ENCODE assay signal across 1 cellular context in genomic region chrX:153794018-153794896, GRCh38.
TF ChIP-seq lines count a peak whose summit lies in the region.

Gene IDH3G (minus strand): TSS chrX:153794375. CDS start chrX:153794326, 49 bp downstream.
Gene SSR4 (plus strand): TSS chrX:153794668. CDS start chrX:153794688, 20 bp downstream.

TF ChIP-seq in HepG2, 621 proteins besides CTCF, POLR2A, EP300 and RAD21 (continued from another document and continues in another):
- TF ChIP-seq ZNF18 (CRISPR knock-in tag; IDR thresholded peaks at IDR 0.05; ENCODE audit: insufficient replicate concordance) (peak; percentile 37), ZKSCAN5 (CRISPR knock-in tag; IDR thresholded peaks at IDR 0.05) (no peak), ELF1 (CRISPR knock-in tag; IDR thresholded peaks at IDR 0.05) (peak; percentile 70), GABPB1 (CRISPR knock-in tag; IDR thresholded peaks at IDR 0.05) (peak; percentile 94), TAF1 (CRISPR knock-in tag; IDR thresholded peaks at IDR 0.05) (peak; percentile 67), HNF4G (IDR thresholded peaks at IDR 0.05; ENCODE audit: borderline replicate concordance, low read depth, low read length) (no peak), HNF4G (CRISPR knock-in tag; IDR thresholded peaks at IDR 0.05; ENCODE audit: borderline replicate concordance, low read depth) (no peak), FOSL1 (CRISPR knock-in tag; IDR thresholded peaks at IDR 0.05; ENCODE audit: borderline replicate concordance) (no peak), ZNF20 (CRISPR knock-in tag; IDR thresholded peaks at IDR 0.05) (no peak), ZNF232 (CRISPR knock-in tag; IDR thresholded peaks at IDR 0.05; ENCODE audit: borderline replicate concordance) (no peak), MEIS2 (CRISPR knock-in tag; IDR thresholded peaks at IDR 0.05) (no peak), ZNF17 (CRISPR knock-in tag; IDR thresholded peaks at IDR 0.05) (no peak), ZFP36L2 (CRISPR knock-in tag; IDR thresholded peaks at IDR 0.05) (no peak), GATAD2A (CRISPR knock-in tag; IDR thresholded peaks at IDR 0.05) (no peak), HIVEP1 (CRISPR knock-in tag; IDR thresholded peaks at IDR 0.05) (no peak), AFF4 (CRISPR knock-in tag; IDR thresholded peaks at IDR 0.05) (no peak), ZSCAN20 (CRISPR knock-in tag; IDR thresholded peaks at IDR 0.05; ENCODE audit: borderline replicate concordance) (no peak), GFI1 (CRISPR knock-in tag; IDR thresholded peaks at IDR 0.05; ENCODE audit: borderline replicate concordance) (no peak), ETS1 (CRISPR knock-in tag; IDR thresholded peaks at IDR 0.05) (no peak), SMARCC2 (IDR thresholded peaks at IDR 0.05) (no peak), HDAC2 (CRISPR knock-in tag; IDR thresholded peaks at IDR 0.05) (0 out of 2 replicates have a peak, but pooled peaks have one; percentile 52), KLF9 (CRISPR knock-in tag; IDR thresholded peaks at IDR 0.05; ENCODE audit: low read depth) (0 out of 2 replicates have a peak, but pooled peaks have one; percentile 42), KDM1A (CRISPR knock-in tag; IDR thresholded peaks at IDR 0.05) (no peak), HMGA1 (CRISPR knock-in tag; conservative IDR thresholded peaks at IDR 0.05) (no peak), ZNF570 (CRISPR knock-in tag; IDR thresholded peaks at IDR 0.05; ENCODE audit: borderline replicate concordance) (no peak), MATR3 (CRISPR knock-in tag; IDR thresholded peaks at IDR 0.05) (no peak), NPAS2 (CRISPR knock-in tag; IDR thresholded peaks at IDR 0.05; ENCODE audit: borderline replicate concordance) (no peak), ZNF253 (CRISPR knock-in tag; IDR thresholded peaks at IDR 0.05; ENCODE audit: borderline replicate concordance) (no peak), ATF7-NPFF (CRISPR knock-in tag; IDR thresholded peaks at IDR 0.05; ENCODE audit: low read depth) (no peak; the same call in 1 of the 2 replicates), DZIP1 (CRISPR knock-in tag; IDR thresholded peaks at IDR 0.05) (no peak), NCOA2 (CRISPR knock-in tag; IDR thresholded peaks at IDR 0.05) (no peak), MAF1 (CRISPR knock-in tag; IDR thresholded peaks at IDR 0.05; ENCODE audit: borderline replicate concordance) (no peak), IRF9 (CRISPR knock-in tag; IDR thresholded peaks at IDR 0.05; ENCODE audit: borderline replicate concordance) (peak; percentile 31; the same call in 1 of the 2 replicates), RCOR2 (CRISPR knock-in tag; IDR thresholded peaks at IDR 0.05) (no peak), ZNF761 (CRISPR knock-in tag; conservative IDR thresholded peaks at IDR 0.05) (no peak), CSRNP1 (CRISPR knock-in tag; IDR thresholded peaks at IDR 0.05) (peak; percentile 88), RARA (CRISPR knock-in tag; IDR thresholded peaks at IDR 0.05) (no peak), ZNF615 (CRISPR knock-in tag; IDR thresholded peaks at IDR 0.05; ENCODE audit: borderline replicate concordance) (no peak), NFATC3 (CRISPR knock-in tag; IDR thresholded peaks at IDR 0.05) (no peak), ZNF878 (CRISPR knock-in tag; IDR thresholded peaks at IDR 0.05) (no peak), CENPX (CRISPR knock-in tag; IDR thresholded peaks at IDR 0.05) (no peak), RFX3 (CRISPR knock-in tag; IDR thresholded peaks at IDR 0.05) (no peak), ZNF337 (CRISPR knock-in tag; IDR thresholded peaks at IDR 0.05; ENCODE audit: borderline replicate concordance, low read depth) (peak; percentile 64; the same call in 1 of the 2 replicates)
- TF ChIP-seq, protein P1, sequence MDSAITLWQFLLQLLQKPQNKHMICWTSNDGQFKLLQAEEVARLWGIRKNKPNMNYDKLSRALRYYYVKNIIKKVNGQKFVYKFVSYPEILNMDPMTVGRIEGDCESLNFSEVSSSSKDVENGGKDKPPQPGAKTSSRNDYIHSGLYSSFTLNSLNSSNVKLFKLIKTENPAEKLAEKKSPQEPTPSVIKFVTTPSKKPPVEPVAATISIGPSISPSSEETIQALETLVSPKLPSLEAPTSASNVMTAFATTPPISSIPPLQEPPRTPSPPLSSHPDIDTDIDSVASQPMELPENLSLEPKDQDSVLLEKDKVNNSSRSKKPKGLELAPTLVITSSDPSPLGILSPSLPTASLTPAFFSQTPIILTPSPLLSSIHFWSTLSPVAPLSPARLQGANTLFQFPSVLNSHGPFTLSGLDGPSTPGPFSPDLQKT (CRISPR knock-in tag; IDR thresholded peaks at IDR 0.05; ENCODE audit: borderline replicate concordance) = no peak
- TF ChIP-seq, protein P2, sequence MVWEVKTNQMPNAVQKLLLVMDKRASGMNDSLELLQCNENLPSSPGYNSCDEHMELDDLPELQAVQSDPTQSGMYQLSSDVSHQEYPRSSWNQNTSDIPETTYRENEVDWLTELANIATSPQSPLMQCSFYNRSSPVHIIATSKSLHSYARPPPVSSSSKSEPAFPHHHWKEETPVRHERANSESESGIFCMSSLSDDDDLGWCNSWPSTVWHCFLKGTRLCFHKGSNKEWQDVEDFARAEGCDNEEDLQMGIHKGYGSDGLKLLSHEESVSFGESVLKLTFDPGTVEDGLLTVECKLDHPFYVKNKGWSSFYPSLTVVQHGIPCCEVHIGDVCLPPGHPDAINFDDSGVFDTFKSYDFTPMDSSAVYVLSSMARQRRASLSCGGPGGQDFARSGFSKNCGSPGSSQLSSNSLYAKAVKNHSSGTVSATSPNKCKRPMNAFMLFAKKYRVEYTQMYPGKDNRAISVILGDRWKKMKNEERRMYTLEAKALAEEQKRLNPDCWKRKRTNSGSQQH (CRISPR knock-in tag; IDR thresholded peaks at IDR 0.05; ENCODE audit: low read depth) = no peak; the same call in 1 of the 2 replicates
- TF ChIP-seq, protein P3, sequence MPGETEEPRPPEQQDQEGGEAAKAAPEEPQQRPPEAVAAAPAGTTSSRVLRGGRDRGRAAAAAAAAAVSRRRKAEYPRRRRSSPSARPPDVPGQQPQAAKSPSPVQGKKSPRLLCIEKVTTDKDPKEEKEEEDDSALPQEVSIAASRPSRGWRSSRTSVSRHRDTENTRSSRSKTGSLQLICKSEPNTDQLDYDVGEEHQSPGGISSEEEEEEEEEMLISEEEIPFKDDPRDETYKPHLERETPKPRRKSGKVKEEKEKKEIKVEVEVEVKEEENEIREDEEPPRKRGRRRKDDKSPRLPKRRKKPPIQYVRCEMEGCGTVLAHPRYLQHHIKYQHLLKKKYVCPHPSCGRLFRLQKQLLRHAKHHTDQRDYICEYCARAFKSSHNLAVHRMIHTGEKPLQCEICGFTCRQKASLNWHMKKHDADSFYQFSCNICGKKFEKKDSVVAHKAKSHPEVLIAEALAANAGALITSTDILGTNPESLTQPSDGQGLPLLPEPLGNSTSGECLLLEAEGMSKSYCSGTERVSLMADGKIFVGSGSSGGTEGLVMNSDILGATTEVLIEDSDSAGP (CRISPR knock-in tag; IDR thresholded peaks at IDR 0.05; ENCODE audit: borderline replicate concordance) = peak; percentile 58
- TF ChIP-seq, protein P4, sequence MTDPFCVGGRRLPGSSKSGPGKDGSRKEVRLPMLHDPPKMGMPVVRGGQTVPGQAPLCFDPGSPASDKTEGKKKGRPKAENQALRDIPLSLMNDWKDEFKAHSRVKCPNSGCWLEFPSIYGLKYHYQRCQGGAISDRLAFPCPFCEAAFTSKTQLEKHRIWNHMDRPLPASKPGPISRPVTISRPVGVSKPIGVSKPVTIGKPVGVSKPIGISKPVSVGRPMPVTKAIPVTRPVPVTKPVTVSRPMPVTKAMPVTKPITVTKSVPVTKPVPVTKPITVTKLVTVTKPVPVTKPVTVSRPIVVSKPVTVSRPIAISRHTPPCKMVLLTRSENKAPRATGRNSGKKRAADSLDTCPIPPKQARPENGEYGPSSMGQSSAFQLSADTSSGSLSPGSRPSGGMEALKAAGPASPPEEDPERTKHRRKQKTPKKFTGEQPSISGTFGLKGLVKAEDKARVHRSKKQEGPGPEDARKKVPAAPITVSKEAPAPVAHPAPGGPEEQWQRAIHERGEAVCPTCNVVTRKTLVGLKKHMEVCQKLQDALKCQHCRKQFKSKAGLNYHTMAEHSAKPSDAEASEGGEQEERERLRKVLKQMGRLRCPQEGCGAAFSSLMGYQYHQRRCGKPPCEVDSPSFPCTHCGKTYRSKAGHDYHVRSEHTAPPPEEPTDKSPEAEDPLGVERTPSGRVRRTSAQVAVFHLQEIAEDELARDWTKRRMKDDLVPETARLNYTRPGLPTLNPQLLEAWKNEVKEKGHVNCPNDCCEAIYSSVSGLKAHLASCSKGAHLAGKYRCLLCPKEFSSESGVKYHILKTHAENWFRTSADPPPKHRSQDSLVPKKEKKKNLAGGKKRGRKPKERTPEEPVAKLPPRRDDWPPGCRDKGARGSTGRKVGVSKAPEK (CRISPR knock-in tag; IDR thresholded peaks at IDR 0.05; ENCODE audit: borderline replicate concordance) = no peak
